In the genomic region with DNA sequence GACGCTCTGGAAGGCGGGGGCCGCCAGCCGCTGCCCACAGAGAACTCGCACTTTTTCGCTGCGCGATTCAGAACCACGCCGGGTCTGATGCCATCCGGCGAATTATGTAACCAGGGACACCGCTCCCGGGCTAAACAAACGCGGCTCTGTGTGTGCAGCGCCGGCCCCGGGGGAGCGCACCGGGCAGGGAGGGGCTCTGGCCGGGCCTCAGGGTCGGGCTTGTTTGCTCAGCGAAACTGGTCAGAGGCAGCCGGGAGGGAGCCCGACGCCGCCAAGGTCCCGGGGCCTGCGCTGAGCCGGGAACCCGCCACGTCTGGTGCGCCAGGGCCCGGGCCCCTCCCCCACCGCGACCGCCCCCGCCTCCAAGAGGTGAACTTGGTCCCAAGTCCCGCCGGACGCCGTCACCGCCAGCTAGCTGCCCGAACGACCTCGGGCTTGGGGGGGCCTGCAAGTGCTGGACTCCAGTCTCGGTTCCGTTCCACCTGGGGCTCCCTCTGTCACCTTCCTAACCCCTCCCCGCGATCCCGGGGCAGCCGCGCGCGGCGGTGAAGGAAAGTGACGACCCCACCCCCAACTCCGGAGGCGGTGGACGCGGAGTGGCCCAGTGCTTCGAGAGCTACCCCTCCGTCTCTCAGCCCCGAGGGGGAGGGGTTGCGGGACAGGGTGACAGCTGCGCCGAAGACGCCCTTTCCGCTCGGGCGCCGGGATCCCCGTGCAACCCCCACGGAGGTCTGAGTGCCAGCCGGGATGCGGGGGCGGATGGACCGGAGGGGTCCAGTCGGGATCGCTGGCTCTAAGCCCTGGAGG, we compare ENCODE assay signal across 1 cellular context.
TF ChIP-seq lines count a peak whose summit lies in the region.

No MANE protein-coding gene starts in this region.

TF ChIP-seq in WTC11, 78 proteins besides CTCF, POLR2A, EP300 and RAD21 (continued from another document):
- peak; percentile 39; the same call in 1 of the 2 replicates for TF ChIP-seq SMAD3 (CRISPR knock-in tag; IDR thresholded peaks at IDR 0.05; ENCODE audit: borderline replicate concordance)
- TF ChIP-seq, protein P1, sequence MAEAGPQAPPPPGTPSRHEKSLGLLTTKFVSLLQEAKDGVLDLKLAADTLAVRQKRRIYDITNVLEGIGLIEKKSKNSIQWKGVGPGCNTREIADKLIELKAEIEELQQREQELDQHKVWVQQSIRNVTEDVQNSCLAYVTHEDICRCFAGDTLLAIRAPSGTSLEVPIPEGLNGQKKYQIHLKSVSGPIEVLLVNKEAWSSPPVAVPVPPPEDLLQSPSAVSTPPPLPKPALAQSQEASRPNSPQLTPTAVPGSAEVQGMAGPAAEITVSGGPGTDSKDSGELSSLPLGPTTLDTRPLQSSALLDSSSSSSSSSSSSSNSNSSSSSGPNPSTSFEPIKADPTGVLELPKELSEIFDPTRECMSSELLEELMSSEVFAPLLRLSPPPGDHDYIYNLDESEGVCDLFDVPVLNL (CRISPR knock-in tag; IDR thresholded peaks at IDR 0.05; ENCODE audit: borderline replicate concordance, low read depth): no peak; the same call in 1 of the 2 replicates
- no peak for TF ChIP-seq SOX15 (CRISPR knock-in tag; IDR thresholded peaks at IDR 0.05)
- no peak for TF ChIP-seq NFATC4 (CRISPR knock-in tag; IDR thresholded peaks at IDR 0.05)
- TF ChIP-seq, protein P2, sequence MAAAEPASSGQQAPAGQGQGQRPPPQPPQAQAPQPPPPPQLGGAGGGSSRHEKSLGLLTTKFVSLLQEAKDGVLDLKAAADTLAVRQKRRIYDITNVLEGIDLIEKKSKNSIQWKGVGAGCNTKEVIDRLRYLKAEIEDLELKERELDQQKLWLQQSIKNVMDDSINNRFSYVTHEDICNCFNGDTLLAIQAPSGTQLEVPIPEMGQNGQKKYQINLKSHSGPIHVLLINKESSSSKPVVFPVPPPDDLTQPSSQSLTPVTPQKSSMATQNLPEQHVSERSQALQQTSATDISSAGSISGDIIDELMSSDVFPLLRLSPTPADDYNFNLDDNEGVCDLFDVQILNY (CRISPR knock-in tag; IDR thresholded peaks at IDR 0.05): peak; percentile 68; the same call in 1 of the 2 replicates
- peak; percentile 67; the same call in 1 of the 2 replicates for TF ChIP-seq TEAD1 (CRISPR knock-in tag; IDR thresholded peaks at IDR 0.05)
- TF ChIP-seq ZNF138 (CRISPR knock-in tag; conservative IDR thresholded peaks at IDR 0.05): no peak
- TF ChIP-seq, protein P3, sequence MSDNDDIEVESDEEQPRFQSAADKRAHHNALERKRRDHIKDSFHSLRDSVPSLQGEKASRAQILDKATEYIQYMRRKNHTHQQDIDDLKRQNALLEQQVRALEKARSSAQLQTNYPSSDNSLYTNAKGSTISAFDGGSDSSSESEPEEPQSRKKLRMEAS (CRISPR knock-in tag; IDR thresholded peaks at IDR 0.05): 0 out of 2 replicates have a peak, but pooled peaks have one; percentile 26
- TF ChIP-seq PRRX2 (CRISPR knock-in tag; IDR thresholded peaks at IDR 0.05): no peak
- TF ChIP-seq, protein P4, sequence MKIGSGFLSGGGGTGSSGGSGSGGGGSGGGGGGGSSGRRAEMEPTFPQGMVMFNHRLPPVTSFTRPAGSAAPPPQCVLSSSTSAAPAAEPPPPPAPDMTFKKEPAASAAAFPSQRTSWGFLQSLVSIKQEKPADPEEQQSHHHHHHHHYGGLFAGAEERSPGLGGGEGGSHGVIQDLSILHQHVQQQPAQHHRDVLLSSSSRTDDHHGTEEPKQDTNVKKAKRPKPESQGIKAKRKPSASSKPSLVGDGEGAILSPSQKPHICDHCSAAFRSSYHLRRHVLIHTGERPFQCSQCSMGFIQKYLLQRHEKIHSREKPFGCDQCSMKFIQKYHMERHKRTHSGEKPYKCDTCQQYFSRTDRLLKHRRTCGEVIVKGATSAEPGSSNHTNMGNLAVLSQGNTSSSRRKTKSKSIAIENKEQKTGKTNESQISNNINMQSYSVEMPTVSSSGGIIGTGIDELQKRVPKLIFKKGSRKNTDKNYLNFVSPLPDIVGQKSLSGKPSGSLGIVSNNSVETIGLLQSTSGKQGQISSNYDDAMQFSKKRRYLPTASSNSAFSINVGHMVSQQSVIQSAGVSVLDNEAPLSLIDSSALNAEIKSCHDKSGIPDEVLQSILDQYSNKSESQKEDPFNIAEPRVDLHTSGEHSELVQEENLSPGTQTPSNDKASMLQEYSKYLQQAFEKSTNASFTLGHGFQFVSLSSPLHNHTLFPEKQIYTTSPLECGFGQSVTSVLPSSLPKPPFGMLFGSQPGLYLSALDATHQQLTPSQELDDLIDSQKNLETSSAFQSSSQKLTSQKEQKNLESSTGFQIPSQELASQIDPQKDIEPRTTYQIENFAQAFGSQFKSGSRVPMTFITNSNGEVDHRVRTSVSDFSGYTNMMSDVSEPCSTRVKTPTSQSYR (CRISPR knock-in tag; IDR thresholded peaks at IDR 0.05): 0 out of 2 replicates have a peak, but pooled peaks have one; percentile 52
- TF ChIP-seq, protein P5, sequence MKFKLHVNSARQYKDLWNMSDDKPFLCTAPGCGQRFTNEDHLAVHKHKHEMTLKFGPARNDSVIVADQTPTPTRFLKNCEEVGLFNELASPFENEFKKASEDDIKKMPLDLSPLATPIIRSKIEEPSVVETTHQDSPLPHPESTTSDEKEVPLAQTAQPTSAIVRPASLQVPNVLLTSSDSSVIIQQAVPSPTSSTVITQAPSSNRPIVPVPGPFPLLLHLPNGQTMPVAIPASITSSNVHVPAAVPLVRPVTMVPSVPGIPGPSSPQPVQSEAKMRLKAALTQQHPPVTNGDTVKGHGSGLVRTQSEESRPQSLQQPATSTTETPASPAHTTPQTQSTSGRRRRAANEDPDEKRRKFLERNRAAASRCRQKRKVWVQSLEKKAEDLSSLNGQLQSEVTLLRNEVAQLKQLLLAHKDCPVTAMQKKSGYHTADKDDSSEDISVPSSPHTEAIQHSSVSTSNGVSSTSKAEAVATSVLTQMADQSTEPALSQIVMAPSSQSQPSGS (CRISPR knock-in tag; IDR thresholded peaks at IDR 0.05; ENCODE audit: borderline replicate concordance, low read depth): no peak
- TF ChIP-seq, protein P6, sequence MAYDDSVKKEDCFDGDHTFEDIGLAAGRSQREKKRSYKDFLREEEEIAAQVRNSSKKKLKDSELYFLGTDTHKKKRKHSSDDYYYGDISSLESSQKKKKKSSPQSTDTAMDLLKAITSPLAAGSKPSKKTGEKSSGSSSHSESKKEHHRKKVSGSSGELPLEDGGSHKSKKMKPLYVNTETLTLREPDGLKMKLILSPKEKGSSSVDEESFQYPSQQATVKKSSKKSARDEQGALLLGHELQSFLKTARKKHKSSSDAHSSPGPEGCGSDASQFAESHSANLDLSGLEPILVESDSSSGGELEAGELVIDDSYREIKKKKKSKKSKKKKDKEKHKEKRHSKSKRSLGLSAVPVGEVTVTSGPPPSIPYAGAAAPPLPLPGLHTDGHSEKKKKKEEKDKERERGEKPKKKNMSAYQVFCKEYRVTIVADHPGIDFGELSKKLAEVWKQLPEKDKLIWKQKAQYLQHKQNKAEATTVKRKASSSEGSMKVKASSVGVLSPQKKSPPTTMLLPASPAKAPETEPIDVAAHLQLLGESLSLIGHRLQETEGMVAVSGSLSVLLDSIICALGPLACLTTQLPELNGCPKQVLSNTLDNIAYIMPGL (CRISPR knock-in tag; IDR thresholded peaks at IDR 0.05): peak; percentile 57; the same call in 1 of the 2 replicates
- TF ChIP-seq GRHL2 (CRISPR knock-in tag; IDR thresholded peaks at IDR 0.05; ENCODE audit: insufficient replicate concordance, severe bottlenecking): no peak
- TF ChIP-seq, protein P7, sequence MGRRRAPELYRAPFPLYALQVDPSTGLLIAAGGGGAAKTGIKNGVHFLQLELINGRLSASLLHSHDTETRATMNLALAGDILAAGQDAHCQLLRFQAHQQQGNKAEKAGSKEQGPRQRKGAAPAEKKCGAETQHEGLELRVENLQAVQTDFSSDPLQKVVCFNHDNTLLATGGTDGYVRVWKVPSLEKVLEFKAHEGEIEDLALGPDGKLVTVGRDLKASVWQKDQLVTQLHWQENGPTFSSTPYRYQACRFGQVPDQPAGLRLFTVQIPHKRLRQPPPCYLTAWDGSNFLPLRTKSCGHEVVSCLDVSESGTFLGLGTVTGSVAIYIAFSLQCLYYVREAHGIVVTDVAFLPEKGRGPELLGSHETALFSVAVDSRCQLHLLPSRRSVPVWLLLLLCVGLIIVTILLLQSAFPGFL (CRISPR knock-in tag; IDR thresholded peaks at IDR 0.05; ENCODE audit: borderline replicate concordance): no peak
- TF ChIP-seq EMX1 (CRISPR knock-in tag; IDR thresholded peaks at IDR 0.05): no peak
- TF ChIP-seq NR1H2 (CRISPR knock-in tag; IDR thresholded peaks at IDR 0.05): no peak
- no peak for TF ChIP-seq CREB1 (CRISPR knock-in tag; IDR thresholded peaks at IDR 0.05)
- no peak for TF ChIP-seq JAZF1 (CRISPR knock-in tag; IDR thresholded peaks at IDR 0.05)
- TF ChIP-seq, protein P8, sequence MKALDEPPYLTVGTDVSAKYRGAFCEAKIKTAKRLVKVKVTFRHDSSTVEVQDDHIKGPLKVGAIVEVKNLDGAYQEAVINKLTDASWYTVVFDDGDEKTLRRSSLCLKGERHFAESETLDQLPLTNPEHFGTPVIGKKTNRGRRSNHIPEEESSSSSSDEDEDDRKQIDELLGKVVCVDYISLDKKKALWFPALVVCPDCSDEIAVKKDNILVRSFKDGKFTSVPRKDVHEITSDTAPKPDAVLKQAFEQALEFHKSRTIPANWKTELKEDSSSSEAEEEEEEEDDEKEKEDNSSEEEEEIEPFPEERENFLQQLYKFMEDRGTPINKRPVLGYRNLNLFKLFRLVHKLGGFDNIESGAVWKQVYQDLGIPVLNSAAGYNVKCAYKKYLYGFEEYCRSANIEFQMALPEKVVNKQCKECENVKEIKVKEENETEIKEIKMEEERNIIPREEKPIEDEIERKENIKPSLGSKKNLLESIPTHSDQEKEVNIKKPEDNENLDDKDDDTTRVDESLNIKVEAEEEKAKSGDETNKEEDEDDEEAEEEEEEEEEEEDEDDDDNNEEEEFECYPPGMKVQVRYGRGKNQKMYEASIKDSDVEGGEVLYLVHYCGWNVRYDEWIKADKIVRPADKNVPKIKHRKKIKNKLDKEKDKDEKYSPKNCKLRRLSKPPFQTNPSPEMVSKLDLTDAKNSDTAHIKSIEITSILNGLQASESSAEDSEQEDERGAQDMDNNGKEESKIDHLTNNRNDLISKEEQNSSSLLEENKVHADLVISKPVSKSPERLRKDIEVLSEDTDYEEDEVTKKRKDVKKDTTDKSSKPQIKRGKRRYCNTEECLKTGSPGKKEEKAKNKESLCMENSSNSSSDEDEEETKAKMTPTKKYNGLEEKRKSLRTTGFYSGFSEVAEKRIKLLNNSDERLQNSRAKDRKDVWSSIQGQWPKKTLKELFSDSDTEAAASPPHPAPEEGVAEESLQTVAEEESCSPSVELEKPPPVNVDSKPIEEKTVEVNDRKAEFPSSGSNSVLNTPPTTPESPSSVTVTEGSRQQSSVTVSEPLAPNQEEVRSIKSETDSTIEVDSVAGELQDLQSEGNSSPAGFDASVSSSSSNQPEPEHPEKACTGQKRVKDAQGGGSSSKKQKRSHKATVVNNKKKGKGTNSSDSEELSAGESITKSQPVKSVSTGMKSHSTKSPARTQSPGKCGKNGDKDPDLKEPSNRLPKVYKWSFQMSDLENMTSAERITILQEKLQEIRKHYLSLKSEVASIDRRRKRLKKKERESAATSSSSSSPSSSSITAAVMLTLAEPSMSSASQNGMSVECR (CRISPR knock-in tag; IDR thresholded peaks at IDR 0.05; ENCODE audit: borderline replicate concordance): peak; percentile 69; the same call in 1 of the 2 replicates
- TF ChIP-seq, protein P9, sequence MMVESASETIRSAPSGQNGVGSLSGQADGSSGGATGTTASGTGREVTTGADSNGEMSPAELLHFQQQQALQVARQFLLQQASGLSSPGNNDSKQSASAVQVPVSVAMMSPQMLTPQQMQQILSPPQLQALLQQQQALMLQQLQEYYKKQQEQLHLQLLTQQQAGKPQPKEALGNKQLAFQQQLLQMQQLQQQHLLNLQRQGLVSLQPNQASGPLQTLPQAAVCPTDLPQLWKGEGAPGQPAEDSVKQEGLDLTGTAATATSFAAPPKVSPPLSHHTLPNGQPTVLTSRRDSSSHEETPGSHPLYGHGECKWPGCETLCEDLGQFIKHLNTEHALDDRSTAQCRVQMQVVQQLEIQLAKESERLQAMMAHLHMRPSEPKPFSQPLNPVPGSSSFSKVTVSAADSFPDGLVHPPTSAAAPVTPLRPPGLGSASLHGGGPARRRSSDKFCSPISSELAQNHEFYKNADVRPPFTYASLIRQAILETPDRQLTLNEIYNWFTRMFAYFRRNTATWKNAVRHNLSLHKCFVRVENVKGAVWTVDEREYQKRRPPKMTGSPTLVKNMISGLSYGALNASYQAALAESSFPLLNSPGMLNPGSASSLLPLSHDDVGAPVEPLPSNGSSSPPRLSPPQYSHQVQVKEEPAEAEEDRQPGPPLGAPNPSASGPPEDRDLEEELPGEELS (CRISPR knock-in tag; IDR thresholded peaks at IDR 0.05): 0 out of 2 replicates have a peak, but pooled peaks have one; percentile 8
- TF ChIP-seq, protein P10, sequence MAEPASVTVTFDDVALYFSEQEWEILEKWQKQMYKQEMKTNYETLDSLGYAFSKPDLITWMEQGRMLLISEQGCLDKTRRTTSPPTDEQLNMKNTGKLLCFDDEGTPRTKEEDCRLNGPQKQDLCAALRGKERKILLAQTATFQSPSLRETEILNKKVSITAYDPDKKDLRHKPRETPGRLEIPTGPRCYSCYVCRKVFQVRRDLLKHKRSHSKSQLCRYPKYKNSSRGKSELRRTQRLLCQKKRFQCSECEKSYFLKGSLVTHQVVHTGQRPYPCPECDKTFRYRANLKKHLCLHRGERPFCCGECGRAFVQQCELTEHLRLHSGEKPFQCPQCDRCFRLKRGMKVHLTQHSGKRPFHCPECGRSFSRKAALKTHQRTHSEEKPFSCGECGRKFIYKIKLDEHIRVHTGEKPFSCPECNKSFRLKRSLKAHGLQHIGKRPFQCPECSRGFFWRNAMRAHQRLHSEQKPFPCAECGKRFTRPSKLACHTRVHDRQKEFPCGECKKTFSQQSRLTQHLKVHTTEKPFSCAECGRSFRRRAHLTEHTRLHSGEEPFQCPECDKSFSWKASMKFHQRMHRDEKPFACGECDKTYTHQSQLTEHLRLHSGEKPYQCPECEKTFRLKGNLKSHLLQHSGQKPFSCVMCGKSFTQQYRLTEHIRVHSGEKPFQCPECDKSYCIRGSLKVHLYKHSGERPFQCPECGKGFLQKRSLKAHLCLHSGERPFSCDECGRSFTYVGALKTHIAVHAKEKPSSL (CRISPR knock-in tag; conservative IDR thresholded peaks at IDR 0.05): no peak
- no peak for TF ChIP-seq FOXJ3 (CRISPR knock-in tag; IDR thresholded peaks at IDR 0.05; ENCODE audit: borderline replicate concordance)
- peak; percentile 70 for TF ChIP-seq JUN (CRISPR knock-in tag; IDR thresholded peaks at IDR 0.05)
- TF ChIP-seq ATF1 (CRISPR knock-in tag; IDR thresholded peaks at IDR 0.05): no peak
